8 cellular contexts compared by ENCODE assay signal in genomic region chr15:38563723-38564519, GRCh38. TPM values are rescaled to one million over a fixed set of nuclear protein-coding genes. Genes with fewer than 3 reads are reported as not detected.
A peak's percentile ranks its signal among the peaks of the same experiment; 100 is the strongest.
DNase-seq lines count a peak whose midpoint lies in the region; ATAC-seq and TF ChIP-seq lines count a peak whose summit lies in the region.

No MANE protein-coding gene starts in this region.

- TF ChIP-seq CTCF in BJ (IDR thresholded peaks at IDR 0.05; ENCODE audit: insufficient read depth, low read depth, low read length) (peak; percentile 84), glutamatergic neuron (IDR thresholded peaks at IDR 0.05; ENCODE audit: partially characterized antibody, unreplicated experiment) (peak; percentile 93), osteocyte (IDR thresholded peaks at IDR 0.05) (peak; percentile 95), tibial artery (IDR thresholded peaks at IDR 0.05) (peak; percentile 58 to 77)

- intact Hi-C loops in tibial artery (cut with DNase I; ENCODE audit: low total_unique reads), result no loop called here

- peak; percentile 48 for ATAC-seq in HG03378 (IDR thresholded peaks at IDR 0.05; ENCODE audit: unreplicated experiment)

- H3K27me3 Mint-ChIP-seq in glutamatergic neuron (ENCODE audit: unreplicated experiment) (peaks cover 3% of the 10 kb centered on the region), osteocyte (ENCODE audit: unreplicated experiment) (peaks cover 58% of the 10 kb centered on the region)

- H3K36me3 Mint-ChIP-seq in glutamatergic neuron (ENCODE audit: unreplicated experiment), result no peaks in the 10 kb centered on the region
- H3K36me3 Mint-ChIP-seq in osteocyte (ENCODE audit: unreplicated experiment), result no peaks in the 10 kb centered on the region

- H3K27ac ChIP-seq in tibial artery, result no peak overlapping the region

- H3K9me3 ChIP-seq in tibial artery, result no peaks in the 10 kb centered on the region

- no peaks in the 10 kb centered on the region for H3K4me1 Mint-ChIP-seq in glutamatergic neuron (ENCODE audit: low read depth, unreplicated experiment)
- peaks cover 5% of the 10 kb centered on the region for H3K4me1 Mint-ChIP-seq in osteocyte (ENCODE audit: unreplicated experiment)

- H3K4me3 Mint-ChIP-seq in glutamatergic neuron (ENCODE audit: unreplicated experiment) (peak overlapping the region; percentile 20), osteocyte (ENCODE audit: unreplicated experiment) (peak overlapping the region; percentile 62)

- H3K4me3 ChIP-seq in BJ (ENCODE audit: low read depth, low read length) (peak overlapping the region; percentile 64), tibial artery (peak overlapping the region; percentile 51 to 53)

- no peak overlapping the region for H3K27ac Mint-ChIP-seq in glutamatergic neuron (ENCODE audit: unreplicated experiment)
- no peak overlapping the region for H3K27ac Mint-ChIP-seq in osteocyte (ENCODE audit: unreplicated experiment)

- no peaks in the 10 kb centered on the region for H3K9me3 Mint-ChIP-seq in glutamatergic neuron (ENCODE audit: unreplicated experiment)
- H3K9me3 Mint-ChIP-seq in osteocyte (ENCODE audit: unreplicated experiment), result no peaks in the 10 kb centered on the region

- POLR2A ChIA-PET in BJ (lab: Charles Lee), result no interaction called here

- H3K4me1 ChIP-seq in tibial artery, result peaks cover 0 to 14% (median 6%) of the 10 kb centered on the region in 4 donors

- peak; percentile 27 for TF ChIP-seq POLR2A in GM19099 (IDR thresholded peaks at IDR 0.05; ENCODE audit: extremely low read depth, insufficient read length, low read depth)

- H3K36me3 ChIP-seq in BJ (ENCODE audit: control insufficient read depth, insufficient read depth, low read length) (no peaks in the 10 kb centered on the region), tibial artery (no peaks in the 10 kb centered on the region)

- DNase-seq in BJ (ENCODE audit: low read depth) (no peak), RKO (ENCODE audit: low spot score) (peak; percentile 25), activated gamma-delta T cell treated with Interleukin-2 at 50 U/mL for 16 hours (peak; percentile 88), glutamatergic neuron (peak; percentile 80), osteocyte (ENCODE audit: extremely low spot score, unreplicated experiment) (peak; percentile 89), tibial artery (peak; percentile 26 to 70)

- CTCF ChIA-PET in BJ (lab: Yijun Ruan, JAX), result interaction anchor here (0.8 to 4.6 kb wide), 42 partner anchors 9 to 135 kb away, joined by 3 to 37 read pairs (median 5); partner anchors contain the start of gene FAM98B

- H3K27me3 ChIP-seq in BJ (ENCODE audit: control insufficient read depth, insufficient read depth, low read length) (peaks cover 9% of the 10 kb centered on the region), tibial artery (peaks cover 0 to 17% of the 10 kb centered on the region in 2 donors)

RNA-seq across cellular contexts. Expression of gene RASGRP1, which starts 0.7 kb away (rescaled TPM):
- 4.2 and 4.3 TPM in 2 replicates for polyA plus RNA-seq in BJ (2011; rRNA removed)
- 5.5 and 5.8 TPM in 2 replicates for polyA minus RNA-seq in BJ (2011; rRNA and poly(A)+ RNA removed)
- total RNA-seq in glutamatergic neuron (ENCODE audit: unreplicated experiment) (not detected), osteocyte (0.11 and 0.26 TPM in 2 replicates)
